1 cellular context compared by ENCODE assay signal in the genomic region with DNA sequence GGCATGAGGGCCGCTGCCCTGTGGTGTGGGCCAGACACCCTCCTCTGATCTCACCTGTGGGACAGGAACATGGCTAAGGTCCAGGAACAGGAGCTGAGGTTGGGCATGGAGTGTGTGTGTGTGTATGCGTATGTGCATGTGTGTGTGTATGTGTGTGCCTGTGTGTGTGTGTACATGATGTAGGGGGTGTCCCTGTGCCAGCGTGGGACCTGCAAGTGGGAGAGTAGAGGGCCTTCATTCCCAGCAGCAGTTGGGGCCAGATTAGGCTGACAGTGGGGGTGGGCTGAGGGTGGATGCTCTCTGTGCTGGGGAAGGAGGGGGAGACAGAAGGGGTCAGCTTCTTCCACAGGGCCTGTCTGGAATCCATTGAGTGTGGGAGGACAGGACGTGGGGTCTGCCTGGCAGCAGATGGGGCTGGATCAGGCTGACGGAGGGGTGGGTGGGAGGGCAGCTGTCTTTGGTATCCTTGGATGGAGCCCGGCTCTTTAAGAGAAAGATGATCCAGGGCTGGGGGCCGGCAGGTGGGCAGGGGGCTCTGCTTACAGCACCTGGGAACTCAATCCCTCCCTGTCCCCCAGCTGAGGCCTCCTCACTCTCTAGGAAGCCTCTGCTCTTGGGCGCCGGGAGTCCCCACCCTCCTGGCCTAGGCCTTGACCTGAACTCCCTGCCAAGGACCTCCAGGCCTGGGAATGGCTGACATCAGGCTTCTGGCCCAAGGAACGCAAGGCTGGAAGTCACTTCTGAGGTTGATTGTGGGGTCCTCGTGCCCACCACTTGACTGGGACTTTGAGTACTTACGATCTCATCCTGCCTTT.
TF ChIP-seq lines count a peak whose summit lies in the region.

No MANE protein-coding gene starts in this region.

TF ChIP-seq in K562, 482 proteins besides CTCF, POLR2A, EP300 and RAD21:
- TF ChIP-seq ARID1B (IDR thresholded peaks at IDR 0.05) (no peak), KLF16 (IDR thresholded peaks at IDR 0.05) (no peak), ZNF830 (CRISPR knock-in tag; IDR thresholded peaks at IDR 0.05) (no peak), ZBED1 (IDR thresholded peaks at IDR 0.05) (no peak), TCF7 (IDR thresholded peaks at IDR 0.05; ENCODE audit: borderline replicate concordance) (no peak), FOSL1 (tag; conservative IDR thresholded peaks at IDR 0.05) (no peak), ETV5 (CRISPR knock-in tag; IDR thresholded peaks at IDR 0.05; ENCODE audit: low read depth) (no peak), CTBP1 (IDR thresholded peaks at IDR 0.05; ENCODE audit: borderline replicate concordance) (no peak), NCOA1 (IDR thresholded peaks at IDR 0.05; ENCODE audit: low read depth) (no peak), NFRKB (IDR thresholded peaks at IDR 0.05; ENCODE audit: low read depth) (no peak), ETS1 (conservative IDR thresholded peaks at IDR 0.05; ENCODE audit: control insufficient read depth, low read depth, low read length) (no peak), BRF1 (IDR thresholded peaks at IDR 0.05; ENCODE audit: borderline replicate concordance, extremely low read depth, insufficient read length) (no peak), HIVEP1 (CRISPR knock-in tag; IDR thresholded peaks at IDR 0.05) (no peak), ARID3A (IDR thresholded peaks at IDR 0.05; ENCODE audit: borderline replicate concordance, low read depth, low read length) (no peak), RHOXF2B (CRISPR knock-in tag; conservative IDR thresholded peaks at IDR 0.05) (no peak), NFE2 (IDR thresholded peaks at IDR 0.05; ENCODE audit: low read depth) (no peak), ZNF644 (tag; IDR thresholded peaks at IDR 0.05; ENCODE audit: low read depth) (no peak)
- TF ChIP-seq, protein P1, sequence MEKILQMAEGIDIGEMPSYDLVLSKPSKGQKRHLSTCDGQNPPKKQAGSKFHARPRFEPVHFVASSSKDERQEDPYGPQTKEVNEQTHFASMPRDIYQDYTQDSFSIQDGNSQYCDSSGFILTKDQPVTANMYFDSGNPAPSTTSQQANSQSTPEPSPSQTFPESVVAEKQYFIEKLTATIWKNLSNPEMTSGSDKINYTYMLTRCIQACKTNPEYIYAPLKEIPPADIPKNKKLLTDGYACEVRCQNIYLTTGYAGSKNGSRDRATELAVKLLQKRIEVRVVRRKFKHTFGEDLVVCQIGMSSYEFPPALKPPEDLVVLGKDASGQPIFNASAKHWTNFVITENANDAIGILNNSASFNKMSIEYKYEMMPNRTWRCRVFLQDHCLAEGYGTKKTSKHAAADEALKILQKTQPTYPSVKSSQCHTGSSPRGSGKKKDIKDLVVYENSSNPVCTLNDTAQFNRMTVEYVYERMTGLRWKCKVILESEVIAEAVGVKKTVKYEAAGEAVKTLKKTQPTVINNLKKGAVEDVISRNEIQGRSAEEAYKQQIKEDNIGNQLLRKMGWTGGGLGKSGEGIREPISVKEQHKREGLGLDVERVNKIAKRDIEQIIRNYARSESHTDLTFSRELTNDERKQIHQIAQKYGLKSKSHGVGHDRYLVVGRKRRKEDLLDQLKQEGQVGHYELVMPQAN (IDR thresholded peaks at IDR 0.05; ENCODE audit: borderline replicate concordance): no peak
- TF ChIP-seq, protein P2, sequence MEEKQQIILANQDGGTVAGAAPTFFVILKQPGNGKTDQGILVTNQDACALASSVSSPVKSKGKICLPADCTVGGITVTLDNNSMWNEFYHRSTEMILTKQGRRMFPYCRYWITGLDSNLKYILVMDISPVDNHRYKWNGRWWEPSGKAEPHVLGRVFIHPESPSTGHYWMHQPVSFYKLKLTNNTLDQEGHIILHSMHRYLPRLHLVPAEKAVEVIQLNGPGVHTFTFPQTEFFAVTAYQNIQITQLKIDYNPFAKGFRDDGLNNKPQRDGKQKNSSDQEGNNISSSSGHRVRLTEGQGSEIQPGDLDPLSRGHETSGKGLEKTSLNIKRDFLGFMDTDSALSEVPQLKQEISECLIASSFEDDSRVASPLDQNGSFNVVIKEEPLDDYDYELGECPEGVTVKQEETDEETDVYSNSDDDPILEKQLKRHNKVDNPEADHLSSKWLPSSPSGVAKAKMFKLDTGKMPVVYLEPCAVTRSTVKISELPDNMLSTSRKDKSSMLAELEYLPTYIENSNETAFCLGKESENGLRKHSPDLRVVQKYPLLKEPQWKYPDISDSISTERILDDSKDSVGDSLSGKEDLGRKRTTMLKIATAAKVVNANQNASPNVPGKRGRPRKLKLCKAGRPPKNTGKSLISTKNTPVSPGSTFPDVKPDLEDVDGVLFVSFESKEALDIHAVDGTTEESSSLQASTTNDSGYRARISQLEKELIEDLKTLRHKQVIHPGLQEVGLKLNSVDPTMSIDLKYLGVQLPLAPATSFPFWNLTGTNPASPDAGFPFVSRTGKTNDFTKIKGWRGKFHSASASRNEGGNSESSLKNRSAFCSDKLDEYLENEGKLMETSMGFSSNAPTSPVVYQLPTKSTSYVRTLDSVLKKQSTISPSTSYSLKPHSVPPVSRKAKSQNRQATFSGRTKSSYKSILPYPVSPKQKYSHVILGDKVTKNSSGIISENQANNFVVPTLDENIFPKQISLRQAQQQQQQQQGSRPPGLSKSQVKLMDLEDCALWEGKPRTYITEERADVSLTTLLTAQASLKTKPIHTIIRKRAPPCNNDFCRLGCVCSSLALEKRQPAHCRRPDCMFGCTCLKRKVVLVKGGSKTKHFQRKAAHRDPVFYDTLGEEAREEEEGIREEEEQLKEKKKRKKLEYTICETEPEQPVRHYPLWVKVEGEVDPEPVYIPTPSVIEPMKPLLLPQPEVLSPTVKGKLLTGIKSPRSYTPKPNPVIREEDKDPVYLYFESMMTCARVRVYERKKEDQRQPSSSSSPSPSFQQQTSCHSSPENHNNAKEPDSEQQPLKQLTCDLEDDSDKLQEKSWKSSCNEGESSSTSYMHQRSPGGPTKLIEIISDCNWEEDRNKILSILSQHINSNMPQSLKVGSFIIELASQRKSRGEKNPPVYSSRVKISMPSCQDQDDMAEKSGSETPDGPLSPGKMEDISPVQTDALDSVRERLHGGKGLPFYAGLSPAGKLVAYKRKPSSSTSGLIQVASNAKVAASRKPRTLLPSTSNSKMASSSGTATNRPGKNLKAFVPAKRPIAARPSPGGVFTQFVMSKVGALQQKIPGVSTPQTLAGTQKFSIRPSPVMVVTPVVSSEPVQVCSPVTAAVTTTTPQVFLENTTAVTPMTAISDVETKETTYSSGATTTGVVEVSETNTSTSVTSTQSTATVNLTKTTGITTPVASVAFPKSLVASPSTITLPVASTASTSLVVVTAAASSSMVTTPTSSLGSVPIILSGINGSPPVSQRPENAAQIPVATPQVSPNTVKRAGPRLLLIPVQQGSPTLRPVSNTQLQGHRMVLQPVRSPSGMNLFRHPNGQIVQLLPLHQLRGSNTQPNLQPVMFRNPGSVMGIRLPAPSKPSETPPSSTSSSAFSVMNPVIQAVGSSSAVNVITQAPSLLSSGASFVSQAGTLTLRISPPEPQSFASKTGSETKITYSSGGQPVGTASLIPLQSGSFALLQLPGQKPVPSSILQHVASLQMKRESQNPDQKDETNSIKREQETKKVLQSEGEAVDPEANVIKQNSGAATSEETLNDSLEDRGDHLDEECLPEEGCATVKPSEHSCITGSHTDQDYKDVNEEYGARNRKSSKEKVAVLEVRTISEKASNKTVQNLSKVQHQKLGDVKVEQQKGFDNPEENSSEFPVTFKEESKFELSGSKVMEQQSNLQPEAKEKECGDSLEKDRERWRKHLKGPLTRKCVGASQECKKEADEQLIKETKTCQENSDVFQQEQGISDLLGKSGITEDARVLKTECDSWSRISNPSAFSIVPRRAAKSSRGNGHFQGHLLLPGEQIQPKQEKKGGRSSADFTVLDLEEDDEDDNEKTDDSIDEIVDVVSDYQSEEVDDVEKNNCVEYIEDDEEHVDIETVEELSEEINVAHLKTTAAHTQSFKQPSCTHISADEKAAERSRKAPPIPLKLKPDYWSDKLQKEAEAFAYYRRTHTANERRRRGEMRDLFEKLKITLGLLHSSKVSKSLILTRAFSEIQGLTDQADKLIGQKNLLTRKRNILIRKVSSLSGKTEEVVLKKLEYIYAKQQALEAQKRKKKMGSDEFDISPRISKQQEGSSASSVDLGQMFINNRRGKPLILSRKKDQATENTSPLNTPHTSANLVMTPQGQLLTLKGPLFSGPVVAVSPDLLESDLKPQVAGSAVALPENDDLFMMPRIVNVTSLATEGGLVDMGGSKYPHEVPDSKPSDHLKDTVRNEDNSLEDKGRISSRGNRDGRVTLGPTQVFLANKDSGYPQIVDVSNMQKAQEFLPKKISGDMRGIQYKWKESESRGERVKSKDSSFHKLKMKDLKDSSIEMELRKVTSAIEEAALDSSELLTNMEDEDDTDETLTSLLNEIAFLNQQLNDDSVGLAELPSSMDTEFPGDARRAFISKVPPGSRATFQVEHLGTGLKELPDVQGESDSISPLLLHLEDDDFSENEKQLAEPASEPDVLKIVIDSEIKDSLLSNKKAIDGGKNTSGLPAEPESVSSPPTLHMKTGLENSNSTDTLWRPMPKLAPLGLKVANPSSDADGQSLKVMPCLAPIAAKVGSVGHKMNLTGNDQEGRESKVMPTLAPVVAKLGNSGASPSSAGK (IDR thresholded peaks at IDR 0.05): no peak
- TF ChIP-seq, protein P3, sequence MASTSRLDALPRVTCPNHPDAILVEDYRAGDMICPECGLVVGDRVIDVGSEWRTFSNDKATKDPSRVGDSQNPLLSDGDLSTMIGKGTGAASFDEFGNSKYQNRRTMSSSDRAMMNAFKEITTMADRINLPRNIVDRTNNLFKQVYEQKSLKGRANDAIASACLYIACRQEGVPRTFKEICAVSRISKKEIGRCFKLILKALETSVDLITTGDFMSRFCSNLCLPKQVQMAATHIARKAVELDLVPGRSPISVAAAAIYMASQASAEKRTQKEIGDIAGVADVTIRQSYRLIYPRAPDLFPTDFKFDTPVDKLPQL (IDR thresholded peaks at IDR 0.05; ENCODE audit: extremely low read depth, insufficient read length): no peak
